ENCODE assay signal across 28 cellular contexts in the genomic region with DNA sequence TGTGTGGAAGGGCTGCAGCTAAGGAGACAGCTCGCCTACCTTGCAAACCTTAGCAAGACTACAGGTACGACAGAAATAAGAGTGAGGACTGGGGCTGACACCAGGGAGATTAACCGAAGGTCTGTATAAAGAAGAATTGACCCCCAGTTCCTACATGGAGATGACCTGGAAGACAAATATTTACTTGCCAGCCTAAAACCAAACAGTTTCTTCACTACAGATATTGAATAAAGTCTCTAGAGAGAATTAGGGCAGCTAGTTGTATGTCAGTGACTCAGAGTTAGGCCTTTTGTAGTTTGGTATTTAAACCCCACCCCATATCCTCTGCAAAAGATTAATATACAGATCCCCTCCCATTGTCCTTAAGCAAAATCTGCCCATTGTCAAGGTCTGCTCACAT. TPM values are rescaled to one million over a fixed set of nuclear protein-coding genes. Genes with fewer than 3 reads are reported as not detected.
"Had no signal": no experiment of that assay in that cellular context is flagged by ENCODE, and none has a peak within 500 bp of the region (broad histone marks: within the 10 kb centered on the region; RNA-seq: fewer than 3 reads in every experiment).

No MANE protein-coding gene starts in this region.

- ATAC-seq: foreskin keratinocyte; gastroesophageal sphincter; heart left ventricle; left colon; left ventricle myocardium superior; lower lobe of right lung; naive thymus-derived CD8-positive, alpha-beta T cell; psoas muscle; right cardiac atrium; stimulated activated naive B cell treated with anti-CD40 and anti-IgM and Interleukin-4, amounts not matched to agents 10 μg/mL and 1 μg/mL and 100 μg/mL, for 72 hours had no signal

- H3K4me3 Mint-ChIP-seq: naive thymus-derived CD8-positive, alpha-beta T cell; nephron progenitor cell; stimulated activated naive B cell treated with anti-CD40 and anti-IgM and Interleukin-4, amounts not matched to agents 10 μg/mL and 1 μg/mL and 100 μg/mL, for 72 hours; stimulated activated naive CD8-positive, alpha-beta T cell treated with anti-CD3 and anti-CD28 coated beads, Interleukin-15, Interleukin-2, amounts not matched to agents 100 ng/mL and 50 ng/mL, for 24 hours had no signal

- H3K9me3 Mint-ChIP-seq: stimulated activated naive CD8-positive, alpha-beta T cell treated with anti-CD3 and anti-CD28 coated beads, Interleukin-15, Interleukin-2, amounts not matched to agents 100 ng/mL and 50 ng/mL, for 24 hours had no signal

- H3K9me3 ChIP-seq: gastroesophageal sphincter, lower lobe of right lung, ovary, thoracic aorta, transverse colon, vagina had no signal

- H3K4me2 ChIP-seq: hepatocyte had no signal

- H3K4me3 ChIP-seq: coronary artery, esophagus muscularis mucosa, gastroesophageal sphincter, heart left ventricle, hepatocyte, lower lobe of right lung, ovary, psoas muscle, skin epidermis, thoracic aorta, transverse colon, vagina had no signal

- FAIRE-seq: endothelial cell of umbilical vein had no signal

- H3K27ac Mint-ChIP-seq: nephron progenitor cell; stimulated activated naive B cell treated with anti-CD40 and anti-IgM and Interleukin-4, amounts not matched to agents 10 μg/mL and 1 μg/mL and 100 μg/mL, for 72 hours; stimulated activated naive CD8-positive, alpha-beta T cell treated with anti-CD3 and anti-CD28 coated beads, Interleukin-15, Interleukin-2, amounts not matched to agents 100 ng/mL and 50 ng/mL, for 24 hours had no signal

- H3K4me1 Mint-ChIP-seq: naive thymus-derived CD8-positive, alpha-beta T cell; nephron progenitor cell had no signal

- H3K27ac ChIP-seq: coronary artery, esophagus muscularis mucosa, foreskin keratinocyte, gastroesophageal sphincter, heart left ventricle, hepatocyte, lower lobe of right lung, ovary, psoas muscle, skin epidermis, thoracic aorta, transverse colon, vagina had no signal

- H3K27me3 ChIP-seq: esophagus muscularis mucosa, foreskin keratinocyte, gastroesophageal sphincter, hepatocyte, ovary, transverse colon, vagina had no signal

- H2AFZ ChIP-seq: hepatocyte had no signal

- H3K4me1 ChIP-seq: esophagus muscularis mucosa, foreskin keratinocyte, gastroesophageal sphincter, heart left ventricle, lower lobe of right lung, psoas muscle, transverse colon, vagina had no signal

- H3K79me2 ChIP-seq: hepatocyte had no signal

- DNase-seq: dermis blood vessel endothelial cell; effector memory CD4-positive, alpha-beta T cell; foreskin keratinocyte; heart left ventricle; left colon; left ventricle myocardium superior; lower lobe of right lung; naive thymus-derived CD8-positive, alpha-beta T cell; nephron progenitor cell; nucleus accumbens; ovary; posterior cingulate gyrus; psoas muscle; right cardiac atrium; stimulated activated CD4-positive, alpha-beta T cell treated with anti-CD3 and anti-CD28 coated beads, Interleukin-15, amount 100 ng/mL, for 24 hours; stimulated activated CD4-positive, alpha-beta T cell treated with anti-CD3 and anti-CD28 coated beads, Interleukin-2, amount 100 ng/mL, for 48 hours; stimulated activated naive B cell treated with anti-CD40 and anti-IgM and Interleukin-4, amounts not matched to agents 10 μg/mL and 1 μg/mL and 100 μg/mL, for 72 hours; transverse colon had no signal

- H3K36me3 ChIP-seq: esophagus muscularis mucosa, gastroesophageal sphincter, heart left ventricle, lower lobe of right lung, ovary, thoracic aorta, transverse colon, vagina had no signal

RNA-seq across cellular contexts. Expression of gene FRMPD3, which starts 28.1 kb away (rescaled TPM):
- total RNA-seq: dermis blood vessel endothelial cell, endothelial cell of umbilical vein, fibroblast of lung, foreskin keratinocyte, left ventricle myocardium superior had no signal
- polyA plus RNA-seq: endothelial cell of umbilical vein, foreskin keratinocyte, hepatocyte had no signal
